26 cellular contexts compared by ENCODE assay signal in genomic region chr2:8671802-8672201, GRCh38.
"Had no signal": no experiment of that assay in that cellular context is flagged by ENCODE, and none has a peak within 500 bp of the region (broad histone marks: within the 10 kb centered on the region; RNA-seq: fewer than 3 reads in every experiment).

No MANE protein-coding gene starts in this region.

- H3K36me3 ChIP-seq: esophagus squamous epithelium, heart right ventricle, left lung, ovary, right lobe of liver, transverse colon, uterus had no signal

- H3K27ac Mint-ChIP-seq: activated CD4-positive, alpha-beta memory T cell treated with anti-CD3 and anti-CD28 coated beads, Interleukin-2, amount 10 ng/mL, durations not matched to agents 7 days and 5 days; activated CD4-positive, alpha-beta T cell treated with anti-CD3 and anti-CD28 coated beads, Interleukin-2, amount 10 ng/mL, durations not matched to agents 24 days and 14 days; activated CD8-positive, alpha-beta memory T cell treated with anti-CD3 and anti-CD28 coated beads, Interleukin-2, amount 10 ng/mL, durations not matched to agents 7 days and 5 days; activated naive CD4-positive, alpha-beta T cell treated with anti-CD3 and anti-CD28 coated beads, Interleukin-2, amount 50 U/mL, for 24 hours; dendritic cell treated with granulocyte-macrophage colony-stimulating factor and Interleukin-4, amounts not matched to agents 40 ng/mL and 50 ng/mL, for 4 days; nephron progenitor cell; progenitor cell of endocrine pancreas; T-cell had no signal

- ATAC-seq: activated CD4-positive, CD25-positive, alpha-beta regulatory T cell treated with anti-CD3 and anti-CD28 coated beads, Interleukin-2, amount 50 U/mL, for 24 hours; activated CD8-positive, alpha-beta memory T cell treated with anti-CD3 and anti-CD28 coated beads, Interleukin-2, amount 10 ng/mL, durations not matched to agents 7 days and 5 days; heart right ventricle; left lung; mucosa of descending colon; right lobe of liver; stimulated activated naive CD8-positive, alpha-beta T cell treated with anti-CD3 and anti-CD28 coated beads, Interleukin-15, Interleukin-2, amounts not matched to agents 100 U/mL and 50 U/mL, for 24 hours; T-cell had no signal

- H3K4me3 Mint-ChIP-seq: activated CD4-positive, alpha-beta memory T cell treated with anti-CD3 and anti-CD28 coated beads, Interleukin-2, amount 10 ng/mL, durations not matched to agents 7 days and 5 days; activated CD4-positive, alpha-beta T cell treated with anti-CD3 and anti-CD28 coated beads, Interleukin-2, amount 10 ng/mL, durations not matched to agents 24 days and 14 days; activated CD8-positive, alpha-beta memory T cell treated with anti-CD3 and anti-CD28 coated beads, Interleukin-2, amount 10 ng/mL, durations not matched to agents 7 days and 5 days; activated naive CD4-positive, alpha-beta T cell treated with anti-CD3 and anti-CD28 coated beads, Interleukin-2, amount 50 U/mL, for 24 hours; central memory CD8-positive, alpha-beta T cell; dendritic cell treated with granulocyte-macrophage colony-stimulating factor and Interleukin-4, amounts not matched to agents 40 ng/mL and 50 ng/mL, for 4 days; nephron progenitor cell; T-cell had no signal

- H3K27me3 Mint-ChIP-seq: central memory CD8-positive, alpha-beta T cell; progenitor cell of endocrine pancreas had no signal

- DNase-seq: activated CD4-positive, alpha-beta memory T cell treated with anti-CD3 and anti-CD28 coated beads, Interleukin-2, amount 10 ng/mL, durations not matched to agents 7 days and 5 days; activated CD4-positive, alpha-beta T cell treated with anti-CD3 and anti-CD28 coated beads, Interleukin-2, amount 10 ng/mL, durations not matched to agents 24 days and 14 days; activated CD8-positive, alpha-beta memory T cell treated with anti-CD3 and anti-CD28 coated beads, Interleukin-2, amount 10 ng/mL, durations not matched to agents 7 days and 5 days; activated gamma-delta T cell treated with Interleukin-2 at 50 U/mL for 16 hours; anterior cingulate cortex; esophagus squamous epithelium; foreskin melanocyte; heart right ventricle; left lung; mesendoderm; mucosa of descending colon; nephron progenitor cell; right lobe of liver; stimulated activated CD4-positive, alpha-beta T cell treated with anti-CD3 and anti-CD28 coated beads, Interleukin-2, amount 100 ng/mL, for 48 hours; stimulated activated naive CD8-positive, alpha-beta T cell treated with anti-CD3 and anti-CD28 coated beads, Interleukin-15, Interleukin-2, amounts not matched to agents 100 U/mL and 50 U/mL, for 24 hours; T-cell; testis; transverse colon; uterus had no signal

- H3K27me3 ChIP-seq: ovary, right lobe of liver, testis, uterus had no signal

- H3K4me1 Mint-ChIP-seq: activated naive CD4-positive, alpha-beta T cell treated with anti-CD3 and anti-CD28 coated beads, Interleukin-2, amount 50 U/mL, for 24 hours; central memory CD8-positive, alpha-beta T cell; T-cell had no signal

- H3K9me3 ChIP-seq: ovary, right lobe of liver, testis, uterus had no signal

- H3K4me3 ChIP-seq: esophagus squamous epithelium, heart right ventricle, left lung, lung, mucosa of descending colon, ovary, right lobe of liver, testis, transverse colon, uterus had no signal
